Comparison of ENCODE assay signal across 1 cellular context in genomic region chr2:164976875-164977470, GRCh38.
TF ChIP-seq lines count a peak whose summit lies in the region.

No MANE protein-coding gene starts in this region.

TF ChIP-seq in HepG2, 621 proteins besides CTCF, POLR2A, EP300 and RAD21:
- 0 out of 2 replicates have a peak, but pooled peaks have one; percentile 24 for TF ChIP-seq ZMYM4 (CRISPR knock-in tag; IDR thresholded peaks at IDR 0.05)
